8 cellular contexts compared by ENCODE assay signal in the genomic region with DNA sequence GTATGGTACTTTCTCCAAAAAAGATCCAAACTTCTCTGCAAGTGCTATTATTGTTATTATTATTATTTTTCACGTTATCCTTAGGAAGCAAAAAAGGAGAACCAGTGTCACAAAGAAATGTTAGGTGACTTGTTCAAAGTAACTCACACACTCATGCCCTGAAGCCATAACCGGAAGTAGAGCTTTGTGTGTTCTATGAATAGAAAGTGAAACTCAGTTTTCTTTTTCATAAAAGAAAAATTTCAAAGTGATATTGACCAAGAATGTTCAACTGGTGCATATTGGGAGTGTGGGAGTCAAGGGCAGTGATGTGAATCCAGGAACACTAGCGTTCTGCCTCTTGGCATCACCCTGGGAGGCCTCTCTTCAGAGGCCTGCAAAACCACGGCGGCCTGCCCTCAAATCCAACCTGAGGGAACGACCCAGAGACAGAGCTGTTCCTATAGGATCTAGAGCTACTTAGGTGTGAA.
DNase-seq lines count a peak whose midpoint lies in the region; ATAC-seq and TF ChIP-seq lines count a peak whose summit lies in the region.

No MANE protein-coding gene starts in this region.

- H3K36me3 Mint-ChIP-seq in CD14-positive monocyte (peaks cover 0 to 5% of the 10 kb centered on the region in 2 donors), osteocyte (ENCODE audit: unreplicated experiment) (no peaks in the 10 kb centered on the region)
- H3K36me3 Mint-ChIP-seq in activated naive CD8-positive, alpha-beta T cell treated with anti-CD3 and anti-CD28 coated beads, Interleukin-2, amount 10 ng/mL, durations not matched to agents 7 days and 5 days: peaks cover 66% of the 10 kb centered on the region

- H3K36me3 ChIP-seq in KOPT-K1 (ENCODE audit: insufficient read depth, low read length) (peaks cover 58% of the 10 kb centered on the region), A673 (ENCODE audit: insufficient read depth, low read length, poor library complexity, severe bottlenecking) (no peaks in the 10 kb centered on the region)

- no peak overlapping the region for H3K4me3 ChIP-seq in A673 (ENCODE audit: low read depth, low read length, poor library complexity, severe bottlenecking)

- no peaks in the 10 kb centered on the region for H3K4me1 ChIP-seq in A673 (ENCODE audit: insufficient read depth, low read length, poor library complexity, severe bottlenecking)

- TF ChIP-seq CTCF in CD14-positive monocyte (IDR thresholded peaks at IDR 0.05): no peak
- no peak for TF ChIP-seq CTCF in osteocyte (IDR thresholded peaks at IDR 0.05)
- no peak for TF ChIP-seq CTCF in A673 (conservative IDR thresholded peaks at IDR 0.05; ENCODE audit: low read depth, low read length)

- no peaks in the 10 kb centered on the region for H3K9me3 ChIP-seq in KOPT-K1 (ENCODE audit: insufficient read depth, low read length, poor library complexity, severe bottlenecking)
- no peaks in the 10 kb centered on the region for H3K9me3 ChIP-seq in A673 (ENCODE audit: low read depth, low read length, poor library complexity, severe bottlenecking)

- H3K27me3 Mint-ChIP-seq in CD14-positive monocyte (ENCODE audit: low read depth in 3 of 3) (no peaks in the 10 kb centered on the region), osteocyte (ENCODE audit: unreplicated experiment) (no peaks in the 10 kb centered on the region)
- no peaks in the 10 kb centered on the region for H3K27me3 Mint-ChIP-seq in activated naive CD8-positive, alpha-beta T cell treated with anti-CD3 and anti-CD28 coated beads, Interleukin-2, amount 10 ng/mL, durations not matched to agents 7 days and 5 days

- POLR2A ChIA-PET in activated naive CD8-positive, alpha-beta T cell treated with anti-CD3 and anti-CD28 coated beads, Interleukin-2, amount 10 ng/mL, durations not matched to agents 7 days and 5 days (lab: Charles Lee): interaction anchor here (1.0 to 3.0 kb wide), 9 partner anchors 8 to 133 kb away, joined by 4 to 31 read pairs (median 7); partner anchors contain the start of gene PRKCQ
- POLR2A ChIA-PET in A673 (lab: Charles Lee; ENCODE audit: low non-redundant PET): no interaction called here

- H3K27ac Mint-ChIP-seq in CD14-positive monocyte (peak overlapping the region; percentile 93 to 97 (median 96)), osteocyte (ENCODE audit: unreplicated experiment) (peak overlapping the region; percentile 43)
- peak overlapping the region; percentile 92 for H3K27ac Mint-ChIP-seq in activated naive CD8-positive, alpha-beta T cell treated with anti-CD3 and anti-CD28 coated beads, Interleukin-2, amount 10 ng/mL, durations not matched to agents 7 days and 5 days

- DNase-seq in CD14-positive monocyte (ENCODE audit: low spot score) (peak; percentile 47), osteocyte (ENCODE audit: extremely low spot score, unreplicated experiment) (no peak), Ammon's horn (ENCODE audit: low spot score) (no peak), HT-29 (ENCODE audit: low spot score) (no peak), A673 (ENCODE audit: low spot score) (no peak)
- peak; percentile 60 for DNase-seq in activated naive CD8-positive, alpha-beta T cell treated with anti-CD3 and anti-CD28 coated beads, Interleukin-2, amount 10 ng/mL, durations not matched to agents 7 days and 5 days

- intact Hi-C loops in CD14-positive monocyte (cut with micrococcal nuclease): no loop called here
- intact Hi-C loops in A673 (cut with micrococcal nuclease; ENCODE audit: unreplicated experiment): no loop called here

- no TSS peak for BruUV-seq in A673 (replicated peaks; lab: Mats Ljungman, UMichigan)

- ATAC-seq in GM19452 (IDR thresholded peaks at IDR 0.05; ENCODE audit: unreplicated experiment): peak; percentile 73
- ATAC-seq in activated naive CD8-positive, alpha-beta T cell treated with anti-CD3 and anti-CD28 coated beads, Interleukin-2, amount 10 ng/mL, durations not matched to agents 7 days and 5 days (ENCODE audit: low read depth): peak; percentile 76

- H3K27ac ChIP-seq in KOPT-K1 (ENCODE audit: low read depth, low read length, poor library complexity, severe bottlenecking): peak overlapping the region; percentile 99
- H3K27ac ChIP-seq in A673 (ENCODE audit: low read depth, low read length, poor library complexity, severe bottlenecking): no peak overlapping the region

- CTCF ChIA-PET in A673 (lab: Charles Lee): no interaction called here

- H3K4me3 Mint-ChIP-seq in CD14-positive monocyte (peak overlapping the region; percentile 77 to 89), osteocyte (ENCODE audit: unreplicated experiment) (no peak overlapping the region)
- H3K4me3 Mint-ChIP-seq in activated naive CD8-positive, alpha-beta T cell treated with anti-CD3 and anti-CD28 coated beads, Interleukin-2, amount 10 ng/mL, durations not matched to agents 7 days and 5 days: peak overlapping the region; percentile 82

- peaks cover 30% of the 10 kb centered on the region for H3K4me1 Mint-ChIP-seq in CD14-positive monocyte
- H3K4me1 Mint-ChIP-seq in activated naive CD8-positive, alpha-beta T cell treated with anti-CD3 and anti-CD28 coated beads, Interleukin-2, amount 10 ng/mL, durations not matched to agents 7 days and 5 days: peaks cover 65% of the 10 kb centered on the region
- peaks cover 3% of the 10 kb centered on the region for H3K4me1 Mint-ChIP-seq in osteocyte (ENCODE audit: unreplicated experiment)

- H3K9me3 Mint-ChIP-seq in CD14-positive monocyte: peaks cover 0 to 3% (median 0%) of the 10 kb centered on the region in 7 donors
- no peaks in the 10 kb centered on the region for H3K9me3 Mint-ChIP-seq in activated naive CD8-positive, alpha-beta T cell treated with anti-CD3 and anti-CD28 coated beads, Interleukin-2, amount 10 ng/mL, durations not matched to agents 7 days and 5 days
- H3K9me3 Mint-ChIP-seq in osteocyte (ENCODE audit: unreplicated experiment): peaks cover 8% of the 10 kb centered on the region

- peaks cover 93% of the 10 kb centered on the region for H3K27me3 ChIP-seq in A673 (replicated peaks; ENCODE audit: insufficient read depth, low read depth, low read length, poor library complexity)

Comparison
In these comparisons a context has a peak if more than half of its experiments do, and no peak if none do; other contexts are left out.
1. DNase-seq: peak in CD14-positive monocyte (single experiment) and activated naive CD8-positive, alpha-beta T cell treated with anti-CD3 and anti-CD28 coated beads, Interleukin-2, amount 10 ng/mL, durations not matched to agents 7 days and 5 days (single experiment); none in osteocyte (single experiment), Ammon's horn (single experiment), HT-29 (single experiment) and A673 (single experiment).
2. H3K27ac Mint-ChIP-seq: peak in every context shown above with its lines; median percentile 96 in CD14-positive monocyte; 92 in activated naive CD8-positive, alpha-beta T cell treated with anti-CD3 and anti-CD28 coated beads, Interleukin-2, amount 10 ng/mL, durations not matched to agents 7 days and 5 days; 43 in osteocyte.